Comparison of ENCODE assay signal across 19 cellular contexts in the genomic region with DNA sequence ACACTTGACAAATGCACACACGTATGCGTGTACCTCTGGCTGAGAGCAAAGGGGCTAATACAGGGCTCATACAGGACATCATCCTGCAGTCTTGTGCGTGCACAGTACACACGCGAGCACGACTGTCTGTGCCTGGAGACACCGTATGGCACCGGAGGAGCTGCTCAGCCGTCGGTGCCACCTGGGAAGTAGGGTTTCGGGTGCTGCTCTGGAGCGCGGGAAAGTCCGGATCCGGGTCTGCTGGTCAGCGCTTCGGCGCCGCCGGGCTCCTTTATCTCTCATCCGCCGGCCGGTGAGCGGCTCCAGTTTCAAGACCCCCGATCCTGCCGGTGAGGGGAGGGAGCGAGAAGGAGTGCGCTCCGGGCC. TPM values are rescaled to one million over a fixed set of nuclear protein-coding genes. Genes with fewer than 3 reads are reported as not detected.
DNase-seq lines count a peak whose midpoint lies in the region; ATAC-seq, FAIRE-seq and TF ChIP-seq lines count a peak whose summit lies in the region.
"Had no signal": no experiment of that assay in that cellular context is flagged by ENCODE, and none has a peak within 500 bp of the region (broad histone marks: within the 10 kb centered on the region; RNA-seq: fewer than 3 reads in every experiment).

No MANE protein-coding gene starts in this region.

- no peak overlapping the region for H2BK120ac ChIP-seq in H1 (replicated peaks; ENCODE audit: low read depth, low read length)

- H2BK15ac ChIP-seq in H1 (ENCODE audit: low read length) = peak overlapping the region; percentile 14; the same call in 1 of the 2 replicates

- peaks cover 100% of the 10 kb centered on the region for H3K27me3 Mint-ChIP-seq in neural crest cell (ENCODE audit: low read depth)

- peak overlapping the region; percentile 38 to 71 for H3K4me2 ChIP-seq in H1 (ENCODE audit: insufficient read depth in 1 of 2, low read depth in 2 of 2, low read length in 2 of 2)
- H3K4me2 ChIP-seq: KMS-11 had no signal

- H4K5ac ChIP-seq in H1 (ENCODE audit: insufficient read length, low read depth, low read length) = no peak overlapping the region

- H2BK20ac ChIP-seq in H1 (ENCODE audit: low read length) = peak overlapping the region; percentile 13; the same call in 1 of the 2 replicates

- peak overlapping the region; percentile 66 for H2AK5ac ChIP-seq in H1 (ENCODE audit: low read depth, low read length)

- TF ChIP-seq CTCF in H1 (IDR thresholded peaks at IDR 0.05; ENCODE audit: control extremely low read depth in 1 of 3, insufficient read depth in 1 of 3, low read depth in 1 of 3, low read length in 3 of 3) (no peak), neural crest cell (conservative IDR thresholded peaks at IDR 0.05) (no peak)

- peaks cover 2% of the 10 kb centered on the region for H3K36me3 Mint-ChIP-seq in neural crest cell (ENCODE audit: low read depth)
- H3K36me3 Mint-ChIP-seq: activated CD4-positive, alpha-beta memory T cell treated with anti-CD3 and anti-CD28 coated beads for 36 hours had no signal

- peaks cover 92% of the 10 kb centered on the region for H3K27me3 ChIP-seq in HUES48 (ENCODE audit: control insufficient read depth, insufficient read depth, low read length)
- H3K27me3 ChIP-seq in H1 (replicated peaks in 1 of 4; ENCODE audit: control insufficient read depth in 3 of 4, extremely low read depth in 1 of 4, insufficient read depth in 3 of 4, low read length in 3 of 4) = peaks cover 61 to 85% (median 73%) of the 10 kb centered on the region in 4 experiments

- no peak for FAIRE-seq in H1 (lab: Jason Lieb, UNC)
- FAIRE-seq: small intestine had no signal

- no peak overlapping the region for H3K23ac ChIP-seq in H1 (ENCODE audit: insufficient read length)

- no peak for TF ChIP-seq POLR2A in H1 (IDR thresholded peaks at IDR 0.05; ENCODE audit: control extremely low read depth in 1 of 2, low read depth in 2 of 2, low read length in 2 of 2)

- CTCF ChIA-PET in H1 (lab: Charles Lee; ENCODE audit: partially characterized antibody) = interaction anchor here (0.8 to 15.6 kb wide), 3 partner anchors 14 to 40 kb away, joined by 3 to 223 read pairs (median 78); no protein-coding TSS in a partner anchor

- no peak overlapping the region for H4K91ac ChIP-seq in H1 (replicated peaks; ENCODE audit: insufficient read length, low read length)

- H3K23me2 ChIP-seq in H1 (ENCODE audit: low read depth, low read length) = peaks cover 8% of the 10 kb centered on the region; the same call in 1 of the 2 replicates

- peak overlapping the region; percentile 16; the same call in 1 of the 2 replicates for H3K4me3 ChIP-seq in HUES48 (ENCODE audit: low read depth, low read length)
- peak overlapping the region in 3 of 4 experiments; percentile 25 to 59 (median 30); a peak in 6 of 8 replicates for H3K4me3 ChIP-seq in H1 (ENCODE audit: extremely low read depth in 1 of 4, insufficient read depth in 2 of 4, low read depth in 3 of 4, low read length in 4 of 4)

- WGBS in H1 (ENCODE audit: extremely low coverage in 1 of 2, insufficient coverage in 1 of 2, insufficient read length in 1 of 2, insufficient replicate concordance in 2 of 2, low coverage in 1 of 2, low lambda C conversion rate in 2 of 2, missing lambda C conversion rate in 1 of 2), 2 experiments = 2% methylated on average over 25 of the region's 29 CpGs; no CpG with 5 or more reads in 1 of the 2 experiments

- no peak overlapping the region for H3K27ac Mint-ChIP-seq in neural crest cell (ENCODE audit: unreplicated experiment)
- H3K27ac Mint-ChIP-seq: activated CD4-positive, alpha-beta memory T cell treated with anti-CD3 and anti-CD28 coated beads for 36 hours; activated naive CD4-positive, alpha-beta T cell treated with anti-CD3 and anti-CD28 coated beads, Interleukin-2, amount 50 U/mL, for 72 hours; T-helper 2 cell treated with Interferon-gamma antibody and Interleukin-4, amounts not matched to agents 5 μg/mL and 100 μg/mL, for 36 hours had no signal

- TF ChIP-seq RAD21 in H1 (IDR thresholded peaks at IDR 0.05 in 1 of 2, conservative IDR thresholded peaks at IDR 0.05 in 1 of 2; ENCODE audit: low read depth in 2 of 2, low read length in 2 of 2) = no peak

- H3K9ac ChIP-seq in HUES48 (ENCODE audit: low read depth, low read length) (no peak overlapping the region), H1 (replicated peaks in 1 of 4; ENCODE audit: extremely low read depth in 1 of 4, low read depth in 3 of 4, low read length in 3 of 4) (no peak overlapping the region)
- H3K9ac ChIP-seq: KMS-11 had no signal

- no peak overlapping the region; the same call in 1 of the 2 replicates for H3K18ac ChIP-seq in H1 (ENCODE audit: extremely low read depth, low read length)

- H2AFZ ChIP-seq in H1 (ENCODE audit: low read length) = no peak overlapping the region

- H3K56ac ChIP-seq in H1 (replicated peaks; ENCODE audit: insufficient read length, low read depth, low read length) = no peak overlapping the region

- peak overlapping the region; percentile 38 for H3K4me3 Mint-ChIP-seq in neural crest cell
- H3K4me3 Mint-ChIP-seq: activated CD4-positive, alpha-beta memory T cell treated with anti-CD3 and anti-CD28 coated beads for 36 hours; T-helper 2 cell treated with Interferon-gamma antibody and Interleukin-4, amounts not matched to agents 5 μg/mL and 100 μg/mL, for 36 hours had no signal

- peak overlapping the region; percentile 54; the same call in 1 of the 2 replicates for H2BK12ac ChIP-seq in H1 (ENCODE audit: low read depth, low read length)

- no peak for ATAC-seq in GM19395 (IDR thresholded peaks at IDR 0.05; ENCODE audit: unreplicated experiment)

- no peak for TF ChIP-seq EP300 in H1 (IDR thresholded peaks at IDR 0.05; ENCODE audit: borderline replicate concordance in 1 of 2, low read depth in 2 of 2, low read length in 2 of 2)

- H3K27ac ChIP-seq in HUES48 (ENCODE audit: low read depth, low read length) (no peak overlapping the region), H1 (ENCODE audit: low read depth, low read length) (no peak overlapping the region)
- H3K27ac ChIP-seq: 22Rv1, KMS-11 had no signal

- H3K36me3 ChIP-seq in HUES48 (ENCODE audit: control insufficient read depth, insufficient read depth, low read length) = no peaks in the 10 kb centered on the region
- peaks cover 0 to 8% (median 0%) of the 10 kb centered on the region in 4 experiments; a peak in 1 of 8 replicates for H3K36me3 ChIP-seq in H1 (ENCODE audit: control insufficient read depth in 2 of 4, insufficient read depth in 4 of 4, low read length in 3 of 4)

- H3K9me3 ChIP-seq in HUES48 (ENCODE audit: control insufficient read depth, insufficient read depth, low read length) (no peaks in the 10 kb centered on the region), H1 (ENCODE audit: insufficient read depth in 2 of 2, low read depth in 1 of 2, low read length in 1 of 2) (no peaks in the 10 kb centered on the region)

- H3K79me1 ChIP-seq in H1 (ENCODE audit: low read depth, low read length) = no peaks in the 10 kb centered on the region

- DNase-seq in DMS53 (lab: John Stamatoyannopoulos, UW) (peak; percentile 45), DMS53 treated with DMSO at 0.1 percent for 48 hours (lab: John Stamatoyannopoulos, UW; ENCODE audit: unreplicated experiment) (no peak), H1 (ENCODE audit: low read depth in 1 of 2, low spot score in 2 of 2) (no peak), neural crest cell (ENCODE audit: low read depth, low spot score) (no peak), NCI-H1417 (lab: John Stamatoyannopoulos, UW) (no peak), NOMO-1 (lab: John Stamatoyannopoulos, UW; ENCODE audit: unreplicated experiment in 2 of 2) (no peak)
- DNase-seq: activated CD4-positive, alpha-beta memory T cell treated with anti-CD3 and anti-CD28 coated beads for 36 hours; central memory CD4-positive, alpha-beta T cell; GDM1; small intestine had no signal

- peaks cover 29% of the 10 kb centered on the region for H3K4me1 Mint-ChIP-seq in neural crest cell

- H2BK5ac ChIP-seq in H1 (ENCODE audit: low read depth, low read length) = no peak overlapping the region

- H3K4me1 ChIP-seq in HUES48 (ENCODE audit: control insufficient read depth, insufficient read depth, low read length) = peaks cover 35% of the 10 kb centered on the region
- peaks cover 9 to 28% (median 20%) of the 10 kb centered on the region in 4 experiments for H3K4me1 ChIP-seq in H1 (replicated peaks in 1 of 4; ENCODE audit: control insufficient read depth in 3 of 4, insufficient read depth in 4 of 4, low read length in 3 of 4)

- no peak overlapping the region for H3K14ac ChIP-seq in H1 (ENCODE audit: insufficient read length)

- peak overlapping the region; percentile 76 for H4K8ac ChIP-seq in H1 (ENCODE audit: extremely low read depth, insufficient read depth, low read length)

- no peaks in the 10 kb centered on the region for H3K79me2 ChIP-seq in H1 (ENCODE audit: control insufficient read depth in 1 of 2, insufficient read depth in 2 of 2, low read length in 2 of 2)

- POLR2A ChIA-PET in H1 (lab: Charles Lee; ENCODE audit: partially characterized antibody) = interaction anchor here (9.6 kb wide), 1 partner anchor 11 kb away, joined by 149 read pairs; a partner anchor contains a TSS

- no peaks in the 10 kb centered on the region for H3K9me3 Mint-ChIP-seq in neural crest cell
- H3K9me3 Mint-ChIP-seq: activated CD4-positive, alpha-beta memory T cell treated with anti-CD3 and anti-CD28 coated beads for 36 hours; activated naive CD4-positive, alpha-beta T cell treated with anti-CD3 and anti-CD28 coated beads, Interleukin-2, amount 50 U/mL, for 72 hours; T-helper 2 cell treated with Interferon-gamma antibody and Interleukin-4, amounts not matched to agents 5 μg/mL and 100 μg/mL, for 36 hours had no signal

- H3K4ac ChIP-seq in H1 (replicated peaks; ENCODE audit: insufficient read length, low read depth, low read length) = no peak overlapping the region

- peaks cover 9 to 20% of the 10 kb centered on the region in 2 experiments for H4K20me1 ChIP-seq in H1 (replicated peaks in 1 of 2; ENCODE audit: control insufficient read depth in 1 of 2, insufficient read depth in 2 of 2, low read length in 2 of 2)

RNA-seq across cellular contexts. Expression of a gene that starts 9.3 kb away (rescaled TPM):
- total RNA-seq in H1 (2021; fragmentation: NEBNext Ultra II Directional; extraction: Animal tissue kit (Norgen Biotek cat#: 25700)) = 2.2 and 2.4 TPM in 2 replicates
- polyA plus RNA-seq in H1 (2011; rRNA removed) = 0.59 and 1.6 TPM in 2 replicates
- 0.88 TPM for polyA plus RNA-seq in H1 (2011; cell fraction: cytosol; rRNA removed)
- 1.5 TPM for polyA plus RNA-seq in H1 (2011; cell fraction: nucleus; rRNA removed)
- 0.57 to 0.83 TPM (median 0.62 TPM) in 4 replicates for polyA plus RNA-seq in H1 (2012, experiment 1 of 2)
- 1.2 TPM for polyA plus RNA-seq in H1 (2012, experiment 2 of 2)
- polyA plus RNA-seq in H1 (2013, experiment 1 of 2) = 1.6 TPM
- polyA plus RNA-seq in H1 (2013, experiment 2 of 2) = 2.1 TPM
- polyA minus RNA-seq in H1 (2011; rRNA and poly(A)+ RNA removed) = 0.10 and 0.41 TPM in 2 replicates
- 0.51 TPM for polyA minus RNA-seq in H1 (2011; cell fraction: cytosol; rRNA and poly(A)+ RNA removed)
- 2.3 TPM for polyA minus RNA-seq in H1 (2011; cell fraction: nucleus; rRNA and poly(A)+ RNA removed)
- 0.09 TPM in 2 replicates for total RNA-seq in neural crest cell
- total RNA-seq: activated CD4-positive, alpha-beta memory T cell treated with anti-CD3 and anti-CD28 coated beads for 36 hours; activated naive CD4-positive, alpha-beta T cell treated with anti-CD3 and anti-CD28 coated beads, Interleukin-2, amount 50 U/mL, for 72 hours; subcutaneous adipose tissue had no signal
- polyA plus RNA-seq: small intestine had no signal

RNA-seq across cellular contexts. Expression of a gene that starts 9.3 kb away (rescaled TPM):
- total RNA-seq in H1 (2021; fragmentation: NEBNext Ultra II Directional; extraction: Animal tissue kit (Norgen Biotek cat#: 25700)) = 7.3 and 7.9 TPM in 2 replicates
- polyA plus RNA-seq in H1 (2011; rRNA removed) = 5.4 and 12.8 TPM in 2 replicates
- 12.2 TPM for polyA plus RNA-seq in H1 (2011; cell fraction: cytosol; rRNA removed)
- 15.9 TPM for polyA plus RNA-seq in H1 (2011; cell fraction: nucleus; rRNA removed)
- polyA plus RNA-seq in H1 (2012, experiment 1 of 2) = 2.0 to 4.3 TPM (median 3.0 TPM) in 4 replicates
- polyA plus RNA-seq in H1 (2012, experiment 2 of 2) = 0.79 TPM
- 9.1 TPM for polyA plus RNA-seq in H1 (2013, experiment 1 of 2)
- 8.4 TPM for polyA plus RNA-seq in H1 (2013, experiment 2 of 2)
- polyA minus RNA-seq in H1 (2011; rRNA and poly(A)+ RNA removed) = 4.3 and 4.9 TPM in 2 replicates
- 3.1 TPM for polyA minus RNA-seq in H1 (2011; cell fraction: cytosol; rRNA and poly(A)+ RNA removed)
- 10.0 TPM for polyA minus RNA-seq in H1 (2011; cell fraction: nucleus; rRNA and poly(A)+ RNA removed)
- total RNA-seq in neural crest cell = not detected in 2 replicates
- total RNA-seq: activated CD4-positive, alpha-beta memory T cell treated with anti-CD3 and anti-CD28 coated beads for 36 hours; activated naive CD4-positive, alpha-beta T cell treated with anti-CD3 and anti-CD28 coated beads, Interleukin-2, amount 50 U/mL, for 72 hours; glomerular endothelial cell; RPMI7951; subcutaneous adipose tissue had no signal
- polyA plus RNA-seq: small intestine had no signal
